8 cellular contexts compared by ENCODE assay signal in the genomic region with DNA sequence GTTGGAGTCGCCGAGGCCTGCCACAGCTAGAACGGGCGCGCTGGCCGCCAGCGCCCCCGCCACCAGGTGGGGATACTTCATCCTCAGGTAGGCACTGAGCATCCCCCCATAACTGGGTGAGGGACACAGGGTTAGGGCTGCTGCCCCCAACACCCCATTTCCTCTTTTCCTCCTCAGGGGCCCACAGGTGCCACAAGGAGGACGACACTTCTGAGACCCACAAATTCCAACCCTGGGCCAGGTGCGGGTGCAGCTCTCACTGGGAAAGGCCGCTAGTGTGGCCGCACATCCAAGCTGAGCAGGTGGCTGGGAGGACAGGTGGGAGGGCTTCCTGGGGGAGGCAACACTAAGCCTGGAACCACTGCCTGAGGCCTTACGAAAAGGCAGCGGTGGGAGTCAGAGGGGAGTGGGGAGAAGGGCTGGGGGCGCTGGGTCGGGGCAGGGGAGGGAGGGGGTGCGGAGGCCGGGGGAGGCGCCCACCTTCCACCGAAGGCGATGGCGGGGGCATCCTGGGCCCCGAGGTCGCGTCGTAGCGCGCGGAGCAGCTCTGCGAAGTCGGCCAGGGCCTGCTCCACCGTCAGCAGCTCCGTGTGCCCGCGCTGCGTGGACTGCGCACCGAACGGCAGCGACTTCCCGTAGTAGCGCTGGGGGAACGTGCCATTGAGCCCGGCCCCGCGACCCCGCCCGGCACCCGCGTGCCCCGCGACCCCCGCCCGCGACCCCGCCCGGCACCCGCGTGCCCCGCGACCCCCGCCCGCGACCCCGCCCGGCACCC. TPM values are rescaled to one million over a fixed set of nuclear protein-coding genes. Genes with fewer than 3 reads are reported as not detected.
DNase-seq lines count a peak whose midpoint lies in the region; ATAC-seq, FAIRE-seq and TF ChIP-seq lines count a peak whose summit lies in the region.

No MANE protein-coding gene starts in this region.

- H3K9me3 Mint-ChIP-seq in activated T-helper 2 cell treated with anti-CD3 and anti-CD28 coated beads, Interferon-gamma antibody, Interleukin-2, Interleukin-4, amounts not matched to agents 10 μg/mL and 5 μg/mL and 100 μg/mL, durations not matched to agents 14 hours and 24 hours and 36 hours = no peaks in the 10 kb centered on the region

- TF ChIP-seq EP300 in A549 (IDR thresholded peaks at IDR 0.05) = no peak

- peaks cover 6% of the 10 kb centered on the region; the same call in 2 of the 3 replicates for H3K4me1 ChIP-seq in A549
- peaks cover 0 to 4% of the 10 kb centered on the region in 2 donors for H3K4me1 ChIP-seq in kidney (ENCODE audit: control insufficient read depth in 1 of 2, insufficient read depth in 1 of 2, low read depth in 1 of 2, low read length in 2 of 2)

- peak overlapping the region; percentile 74 for H3K4me3 Mint-ChIP-seq in activated T-helper 2 cell treated with anti-CD3 and anti-CD28 coated beads, Interferon-gamma antibody, Interleukin-2, Interleukin-4, amounts not matched to agents 10 μg/mL and 5 μg/mL and 100 μg/mL, durations not matched to agents 14 hours and 24 hours and 36 hours (ENCODE audit: low read depth)

- H3K4me3 ChIP-seq in A549 = peak overlapping the region; percentile 69; the same call in 2 of the 3 replicates
- no peak overlapping the region for H3K4me3 ChIP-seq in kidney (ENCODE audit: low read length in 2 of 2)

- no peak for TF ChIP-seq RAD21 in A549 (conservative IDR thresholded peaks at IDR 0.05 in 1 of 2, IDR thresholded peaks at IDR 0.05 in 1 of 2)

- no peaks in the 10 kb centered on the region for H3K4me1 Mint-ChIP-seq in activated T-helper 2 cell treated with anti-CD3 and anti-CD28 coated beads, Interferon-gamma antibody, Interleukin-2, Interleukin-4, amounts not matched to agents 10 μg/mL and 5 μg/mL and 100 μg/mL, durations not matched to agents 14 hours and 24 hours and 36 hours (ENCODE audit: low read depth)

- peak overlapping the region in 1 of 2 donors; percentile 19 for H3K9ac ChIP-seq in kidney (ENCODE audit: low read length in 2 of 2)

- 93% methylated on average over 30 of the region's 66 CpGs for WGBS in A549 (ENCODE audit: missing lambda C conversion rate)

- H3K36me3 ChIP-seq in kidney (ENCODE audit: control insufficient read depth in 1 of 2, insufficient read depth in 2 of 2, low read length in 2 of 2) = no peaks in the 10 kb centered on the region

- TF ChIP-seq CTCF in A549 (IDR thresholded peaks at IDR 0.05) = no peak
- TF ChIP-seq CTCF in kidney (IDR thresholded peaks at IDR 0.05; ENCODE audit: borderline replicate concordance, extremely low read depth, insufficient read depth) = no peak

- TF ChIP-seq POLR2A in A549 (IDR thresholded peaks at IDR 0.05; ENCODE audit: low read length) (no peak), GM12891 (IDR thresholded peaks at IDR 0.05; ENCODE audit: low read depth, low read length) (no peak)

- no peaks in the 10 kb centered on the region for H3K27me3 Mint-ChIP-seq in activated T-helper 2 cell treated with anti-CD3 and anti-CD28 coated beads, Interferon-gamma antibody, Interleukin-2, Interleukin-4, amounts not matched to agents 10 μg/mL and 5 μg/mL and 100 μg/mL, durations not matched to agents 14 hours and 24 hours and 36 hours (ENCODE audit: low read depth)

- peak overlapping the region; percentile 60 for H3K27ac Mint-ChIP-seq in activated T-helper 2 cell treated with anti-CD3 and anti-CD28 coated beads, Interferon-gamma antibody, Interleukin-2, Interleukin-4, amounts not matched to agents 10 μg/mL and 5 μg/mL and 100 μg/mL, durations not matched to agents 14 hours and 24 hours and 36 hours

- H3K36me3 Mint-ChIP-seq in activated T-helper 2 cell treated with anti-CD3 and anti-CD28 coated beads, Interferon-gamma antibody, Interleukin-2, Interleukin-4, amounts not matched to agents 10 μg/mL and 5 μg/mL and 100 μg/mL, durations not matched to agents 14 hours and 24 hours and 36 hours (ENCODE audit: low read depth) = peaks cover 19% of the 10 kb centered on the region

- FAIRE-seq in A549 (lab: Jason Lieb, UNC) (no peak), GM12891 (lab: Jason Lieb, UNC) (no peak), kidney (lab: Jason Lieb, UNC) (no peak)

- H3K9me3 ChIP-seq in A549 (no peaks in the 10 kb centered on the region), kidney (ENCODE audit: control insufficient read depth in 1 of 2, low read length in 2 of 2) (no peaks in the 10 kb centered on the region)

- H3K4me2 ChIP-seq in A549 = peak overlapping the region; percentile 100

- POLR2A ChIA-PET in A549 (lab: Yijun Ruan, JAX) = interaction anchor here (0.7 to 1.3 kb wide), 4 partner anchors 16 to 129 kb away, joined by 3 to 4 read pairs (median 4); a partner anchor contains a TSS

- intact Hi-C loops in activated T-helper 2 cell treated with anti-CD3 and anti-CD28 coated beads, Interferon-gamma antibody, Interleukin-2, Interleukin-4, amounts not matched to agents 10 μg/mL and 5 μg/mL and 100 μg/mL, durations not matched to agents 14 hours and 24 hours and 36 hours (cut with micrococcal nuclease) = loop anchor here (2.0 kb wide), 2 partner anchors 19 to 27 kb away; a partner anchor contains a TSS
- intact Hi-C loops in kidney (cut with DNase I) = loop anchor here (10.0 kb wide), 1 partner anchor 121 kb away; a partner anchor contains a TSS

- peak overlapping the region; percentile 96 to 97; a peak in 4 of 6 replicates for H3K27ac ChIP-seq in A549
- H3K27ac ChIP-seq in kidney (ENCODE audit: low read depth in 2 of 2, low read length in 2 of 2) = no peak overlapping the region

- DNase-seq in A549 (ENCODE audit: low read depth in 1 of 2, low spot score in 1 of 2) (peak in 1 of 2 experiments; percentile 25), GM12891 (ENCODE audit: insufficient read length, low spot score) (no peak), kidney (peak; percentile 78), NK-92 (lab: John Stamatoyannopoulos, UW; ENCODE audit: unreplicated experiment) (no peak), NCI-H226 (no peak)
- no peak for DNase-seq in activated T-helper 2 cell treated with anti-CD3 and anti-CD28 coated beads, Interferon-gamma antibody, Interleukin-2, Interleukin-4, amounts not matched to agents 10 μg/mL and 5 μg/mL and 100 μg/mL, durations not matched to agents 14 hours and 24 hours and 36 hours (ENCODE audit: low spot score)

- CTCF ChIA-PET in A549 (lab: Yijun Ruan, JAX) = interaction anchor here (0.5 to 2.9 kb wide), 6 partner anchors 8 to 123 kb away, joined by 3 to 15 read pairs (median 3); a partner anchor contains a TSS

- no peak for ATAC-seq in A549
- ATAC-seq in GM19351 (IDR thresholded peaks at IDR 0.05; ENCODE audit: unreplicated experiment) = no peak
- no peak for ATAC-seq in GM18498 (IDR thresholded peaks at IDR 0.05; ENCODE audit: unreplicated experiment)

RNA-seq across cellular contexts. Expression of a gene that starts 1.0 kb away (rescaled TPM):
- polyA plus RNA-seq in A549 (2011; rRNA removed) (27.6 and 36.0 TPM in 2 replicates), A549 (2017; fragmentation: RNase III; extraction: RNeasy Plus Mini Kit Qiagen cat#74134 plus additional on column Dnase treatment) (61.3 to 71.8 TPM (median 68.5 TPM) in 3 replicates), kidney (ENCODE audit: insufficient read depth, low read depth, low replicate concordance) (205 TPM)
- polyA plus RNA-seq in A549 (2012; cell fraction: cytosol; rRNA removed) = 85.0 and 109 TPM in 2 replicates
- 741 and 980 TPM in 2 replicates for polyA plus RNA-seq in A549 (2012; cell fraction: nucleus; rRNA removed)
- polyA minus RNA-seq in A549 (2011; rRNA and poly(A)+ RNA removed) = 25.4 and 26.2 TPM in 2 replicates
- polyA plus RNA-seq in GM12891 (2012; ENCODE audit: low read depth, missing spikeins) = 118 TPM
- total RNA-seq in activated T-helper 2 cell treated with anti-CD3 and anti-CD28 coated beads, Interferon-gamma antibody, Interleukin-2, Interleukin-4, amounts not matched to agents 10 μg/mL and 5 μg/mL and 100 μg/mL, durations not matched to agents 14 hours and 24 hours and 36 hours = 318 and 321 TPM in 2 replicates
- 164 TPM for total RNA-seq in kidney

RNA-seq across cellular contexts. Expression of a gene that starts 25.4 kb away (rescaled TPM):
- polyA plus RNA-seq in A549 (2011; rRNA removed) = 0.11 and 0.13 TPM in 2 replicates
- polyA plus RNA-seq in A549 (2012; cell fraction: cytosol; rRNA removed) = 0.30 and 0.57 TPM in 2 replicates
- 0.38 and 0.78 TPM in 2 replicates for polyA plus RNA-seq in A549 (2012; cell fraction: nucleus; rRNA removed)
- 0.30 to 0.51 TPM (median 0.45 TPM) in 3 replicates for polyA plus RNA-seq in A549 (2017; fragmentation: RNase III; extraction: RNeasy Plus Mini Kit Qiagen cat#74134 plus additional on column Dnase treatment)
- polyA minus RNA-seq in A549 (2011; rRNA and poly(A)+ RNA removed) = 0.17 and 0.88 TPM in 2 replicates
- 0.23 TPM for polyA plus RNA-seq in GM12891 (2012; ENCODE audit: low read depth, missing spikeins)
- total RNA-seq in activated T-helper 2 cell treated with anti-CD3 and anti-CD28 coated beads, Interferon-gamma antibody, Interleukin-2, Interleukin-4, amounts not matched to agents 10 μg/mL and 5 μg/mL and 100 μg/mL, durations not matched to agents 14 hours and 24 hours and 36 hours = 0.07 TPM in 1 of 2 replicates, not detected in the other
- total RNA-seq in kidney = 0.47 TPM
- not detected for polyA plus RNA-seq in kidney (ENCODE audit: insufficient read depth, low read depth, low replicate concordance)

RNA-seq across cellular contexts. Expression of a gene that starts 26.8 kb away (rescaled TPM):
- polyA plus RNA-seq in A549 (2011; rRNA removed) = 31.7 and 47.8 TPM in 2 replicates
- polyA plus RNA-seq in A549 (2012; cell fraction: cytosol; rRNA removed) = 35.0 and 41.6 TPM in 2 replicates
- polyA plus RNA-seq in A549 (2012; cell fraction: nucleus; rRNA removed) = 141 and 165 TPM in 2 replicates
- polyA plus RNA-seq in A549 (2017; fragmentation: RNase III; extraction: RNeasy Plus Mini Kit Qiagen cat#74134 plus additional on column Dnase treatment) = 45.1 to 48.6 TPM (median 47.0 TPM) in 3 replicates
- 45.1 and 48.4 TPM in 2 replicates for polyA minus RNA-seq in A549 (2011; rRNA and poly(A)+ RNA removed)
- 20.4 TPM for polyA plus RNA-seq in GM12891 (2012; ENCODE audit: low read depth, missing spikeins)
- 47.5 and 52.2 TPM in 2 replicates for total RNA-seq in activated T-helper 2 cell treated with anti-CD3 and anti-CD28 coated beads, Interferon-gamma antibody, Interleukin-2, Interleukin-4, amounts not matched to agents 10 μg/mL and 5 μg/mL and 100 μg/mL, durations not matched to agents 14 hours and 24 hours and 36 hours
- 63.2 TPM for total RNA-seq in kidney
- 57.3 TPM for polyA plus RNA-seq in kidney (ENCODE audit: insufficient read depth, low read depth, low replicate concordance)

RNA-seq across cellular contexts. Expression of a gene that starts 36.3 kb away (rescaled TPM):
- polyA plus RNA-seq in A549 (2011; rRNA removed) = 1.2 and 1.9 TPM in 2 replicates
- polyA plus RNA-seq in A549 (2012; cell fraction: cytosol; rRNA removed) = 2.2 and 3.0 TPM in 2 replicates
- 12.1 and 12.8 TPM in 2 replicates for polyA plus RNA-seq in A549 (2012; cell fraction: nucleus; rRNA removed)
- 4.8 to 7.8 TPM (median 6.0 TPM) in 3 replicates for polyA plus RNA-seq in A549 (2017; fragmentation: RNase III; extraction: RNeasy Plus Mini Kit Qiagen cat#74134 plus additional on column Dnase treatment)
- 0.95 and 1.7 TPM in 2 replicates for polyA minus RNA-seq in A549 (2011; rRNA and poly(A)+ RNA removed)
- 6.3 TPM for polyA plus RNA-seq in GM12891 (2012; ENCODE audit: low read depth, missing spikeins)
- total RNA-seq in activated T-helper 2 cell treated with anti-CD3 and anti-CD28 coated beads, Interferon-gamma antibody, Interleukin-2, Interleukin-4, amounts not matched to agents 10 μg/mL and 5 μg/mL and 100 μg/mL, durations not matched to agents 14 hours and 24 hours and 36 hours = 20.0 and 22.3 TPM in 2 replicates
- 12.7 TPM for total RNA-seq in kidney
- 14.4 TPM for polyA plus RNA-seq in kidney (ENCODE audit: insufficient read depth, low read depth, low replicate concordance)

RNA-seq across cellular contexts. Expression of a gene that starts 43.2 kb away (rescaled TPM):
- polyA plus RNA-seq in A549 (2011; rRNA removed) (6.5 and 6.9 TPM in 2 replicates), A549 (2017; fragmentation: RNase III; extraction: RNeasy Plus Mini Kit Qiagen cat#74134 plus additional on column Dnase treatment) (13.1 to 16.4 TPM (median 14.6 TPM) in 3 replicates), kidney (ENCODE audit: insufficient read depth, low read depth, low replicate concordance) (1.7 TPM)
- polyA plus RNA-seq in A549 (2012; cell fraction: cytosol; rRNA removed) = 21.7 and 32.9 TPM in 2 replicates
- 30.3 and 48.0 TPM in 2 replicates for polyA plus RNA-seq in A549 (2012; cell fraction: nucleus; rRNA removed)
- 4.4 and 6.1 TPM in 2 replicates for polyA minus RNA-seq in A549 (2011; rRNA and poly(A)+ RNA removed)
- 1.3 TPM for polyA plus RNA-seq in GM12891 (2012; ENCODE audit: low read depth, missing spikeins)
- 26.5 and 27.1 TPM in 2 replicates for total RNA-seq in activated T-helper 2 cell treated with anti-CD3 and anti-CD28 coated beads, Interferon-gamma antibody, Interleukin-2, Interleukin-4, amounts not matched to agents 10 μg/mL and 5 μg/mL and 100 μg/mL, durations not matched to agents 14 hours and 24 hours and 36 hours
- 2.3 TPM for total RNA-seq in kidney

Comparison
In these comparisons a context has a peak if more than half of its experiments do, and no peak if none do; other contexts are left out.
1. H3K27ac ChIP-seq: peak in A549 (2 of 2); none in kidney (0 of 2).